ENCODE assay signal across 8 cellular contexts in the genomic region with DNA sequence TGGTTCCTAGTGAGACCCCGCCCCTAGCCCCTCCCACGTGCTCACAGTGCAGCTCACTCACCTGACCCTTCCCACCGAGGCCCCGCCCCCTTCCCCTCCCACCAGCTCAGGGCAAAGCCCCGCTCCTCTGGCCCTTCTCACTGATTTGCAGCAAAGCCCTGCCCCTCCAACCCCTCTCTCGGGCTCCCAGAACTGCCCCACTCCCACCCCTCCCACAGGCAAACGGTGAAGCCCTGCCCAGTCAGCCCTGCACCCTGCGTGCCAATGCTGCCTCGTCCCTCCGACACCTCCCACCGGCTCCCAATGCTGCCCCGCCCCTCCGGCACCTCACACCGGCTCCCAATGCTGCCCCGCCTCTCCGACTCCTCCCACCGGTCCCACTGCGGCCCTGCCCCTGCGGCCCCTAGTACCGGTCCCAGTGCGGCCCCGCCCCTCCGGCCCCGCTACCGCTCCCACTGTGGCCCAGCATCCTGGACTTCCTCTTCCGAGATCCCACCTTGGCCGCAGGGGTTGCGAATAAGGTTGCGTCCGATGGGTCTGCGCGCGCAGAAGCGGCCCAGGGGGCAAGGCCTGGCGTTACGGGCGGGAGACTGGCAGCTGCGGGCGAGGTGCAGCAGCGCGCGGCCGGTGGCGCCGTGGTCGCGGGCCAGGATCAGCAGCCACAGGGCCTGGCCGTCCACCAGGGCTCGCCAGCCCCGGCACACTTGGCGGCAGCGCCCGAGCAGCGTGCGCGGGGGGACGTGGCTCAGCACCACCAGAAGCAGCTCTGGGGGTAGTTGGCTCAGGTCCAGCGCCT. TPM values are rescaled to one million over a fixed set of nuclear protein-coding genes. Genes with fewer than 3 reads are reported as not detected.
DNase-seq lines count a peak whose midpoint lies in the region; ATAC-seq and TF ChIP-seq lines count a peak whose summit lies in the region.

No MANE protein-coding gene starts in this region.

- peak overlapping the region; percentile 47 for H3K4me3 Mint-ChIP-seq in activated T-helper 17 cell treated with anti-CD3 and anti-CD28 coated beads, Interleukin-2, amount 50 U/mL, for 72 hours
- peak overlapping the region; percentile 39 to 88 (median 66) for H3K4me3 Mint-ChIP-seq in naive thymus-derived CD4-positive, alpha-beta T cell
- peak overlapping the region; percentile 80 for H3K4me3 Mint-ChIP-seq in stimulated activated memory B cell treated with anti-CD40 and anti-IgM and Interleukin-4, amounts not matched to agents 10 μg/mL and 1 μg/mL and 100 μg/mL, for 72 hours

- POLR2A ChIA-PET in naive thymus-derived CD4-positive, alpha-beta T cell (lab: Charles Lee): no interaction called here

- H3K4me1 ChIP-seq in naive thymus-derived CD4-positive, alpha-beta T cell (ENCODE audit: control insufficient read depth in 2 of 2, insufficient read depth in 2 of 2, low read length in 2 of 2): peaks cover 7 to 11% of the 10 kb centered on the region in 2 donors

- H3K9me3 Mint-ChIP-seq in activated T-helper 17 cell treated with anti-CD3 and anti-CD28 coated beads, Interleukin-2, amount 50 U/mL, for 72 hours: no peaks in the 10 kb centered on the region
- H3K9me3 Mint-ChIP-seq in naive thymus-derived CD4-positive, alpha-beta T cell: peaks cover 0 to 4% (median 0%) of the 10 kb centered on the region in 11 donors
- peaks cover 3% of the 10 kb centered on the region for H3K9me3 Mint-ChIP-seq in stimulated activated memory B cell treated with anti-CD40 and anti-IgM and Interleukin-4, amounts not matched to agents 10 μg/mL and 1 μg/mL and 100 μg/mL, for 72 hours

- H3K36me3 ChIP-seq in naive thymus-derived CD4-positive, alpha-beta T cell (ENCODE audit: control insufficient read depth in 2 of 3, insufficient read depth in 3 of 3, low read length in 3 of 3): no peaks in the 10 kb centered on the region

- peaks cover 0 to 4% of the 10 kb centered on the region in 2 donors for H3K27me3 ChIP-seq in naive thymus-derived CD4-positive, alpha-beta T cell (ENCODE audit: control insufficient read depth in 2 of 2, insufficient read depth in 2 of 2, low read length in 2 of 2)

- H3K27ac Mint-ChIP-seq in activated T-helper 17 cell treated with anti-CD3 and anti-CD28 coated beads, Interleukin-2, amount 50 U/mL, for 72 hours: no peak overlapping the region
- H3K27ac Mint-ChIP-seq in naive thymus-derived CD4-positive, alpha-beta T cell: peak overlapping the region in 1 of 9 donors; percentile 59
- H3K27ac Mint-ChIP-seq in stimulated activated memory B cell treated with anti-CD40 and anti-IgM and Interleukin-4, amounts not matched to agents 10 μg/mL and 1 μg/mL and 100 μg/mL, for 72 hours: no peak overlapping the region

- CTCF ChIA-PET in naive thymus-derived CD4-positive, alpha-beta T cell (lab: Charles Lee): no interaction called here

- peak; percentile 97 for ATAC-seq in activated T-helper 17 cell treated with anti-CD3 and anti-CD28 coated beads, Interleukin-2, amount 50 U/mL, for 72 hours (replicated peaks)
- ATAC-seq in naive thymus-derived CD4-positive, alpha-beta T cell: peak; percentile 84
- peak; percentile 92 for ATAC-seq in stimulated activated memory B cell treated with anti-CD40 and anti-IgM and Interleukin-4, amounts not matched to agents 10 μg/mL and 1 μg/mL and 100 μg/mL, for 72 hours
- no peak for ATAC-seq in GM18498 (IDR thresholded peaks at IDR 0.05; ENCODE audit: unreplicated experiment)

- intact Hi-C loops in naive thymus-derived CD4-positive, alpha-beta T cell (cut with micrococcal nuclease): loop anchor here in 1 of 2 donors (2.0 kb wide), 1 partner anchor 41 kb away; no protein-coding TSS in a partner anchor

- H3K9me3 ChIP-seq in naive thymus-derived CD4-positive, alpha-beta T cell (ENCODE audit: control insufficient read depth in 2 of 3, low read length in 3 of 3): no peaks in the 10 kb centered on the region

- DNase-seq in GM10266 (ENCODE audit: extremely low spot score) (peak; percentile 88), HPDE6-E6E7 (ENCODE audit: extremely low spot score) (peak; percentile 88), RPMI7951 (ENCODE audit: low read depth) (peak; percentile 70), fibroblast of mammary gland (ENCODE audit: low read depth) (no peak)
- DNase-seq in naive thymus-derived CD4-positive, alpha-beta T cell: peak; percentile 25 to 71 (median 39)

- H3K27me3 Mint-ChIP-seq in activated T-helper 17 cell treated with anti-CD3 and anti-CD28 coated beads, Interleukin-2, amount 50 U/mL, for 72 hours: peaks cover 5% of the 10 kb centered on the region
- peaks cover 0 to 43% (median 5%) of the 10 kb centered on the region in 5 donors for H3K27me3 Mint-ChIP-seq in naive thymus-derived CD4-positive, alpha-beta T cell
- peaks cover 51% of the 10 kb centered on the region for H3K27me3 Mint-ChIP-seq in stimulated activated memory B cell treated with anti-CD40 and anti-IgM and Interleukin-4, amounts not matched to agents 10 μg/mL and 1 μg/mL and 100 μg/mL, for 72 hours

- TF ChIP-seq CTCF in GM10266 (IDR thresholded peaks at IDR 0.05; ENCODE audit: control insufficient read depth, insufficient read depth, low read depth, missing control alignments): no peak
- no peak for TF ChIP-seq CTCF in fibroblast of mammary gland (conservative IDR thresholded peaks at IDR 0.05; ENCODE audit: control insufficient read depth, insufficient read depth, low read depth, low read length)

- no peaks in the 10 kb centered on the region for H3K4me1 Mint-ChIP-seq in activated T-helper 17 cell treated with anti-CD3 and anti-CD28 coated beads, Interleukin-2, amount 50 U/mL, for 72 hours
- peaks cover 0 to 10% (median 6%) of the 10 kb centered on the region in 7 donors for H3K4me1 Mint-ChIP-seq in naive thymus-derived CD4-positive, alpha-beta T cell
- peaks cover 13% of the 10 kb centered on the region for H3K4me1 Mint-ChIP-seq in stimulated activated memory B cell treated with anti-CD40 and anti-IgM and Interleukin-4, amounts not matched to agents 10 μg/mL and 1 μg/mL and 100 μg/mL, for 72 hours

- H3K4me3 ChIP-seq in fibroblast of mammary gland (ENCODE audit: control insufficient read depth, low read depth, low read length): peak overlapping the region; percentile 45
- H3K4me3 ChIP-seq in naive thymus-derived CD4-positive, alpha-beta T cell (ENCODE audit: low read length): peak overlapping the region; percentile 51

- no peaks in the 10 kb centered on the region for H3K36me3 Mint-ChIP-seq in activated T-helper 17 cell treated with anti-CD3 and anti-CD28 coated beads, Interleukin-2, amount 50 U/mL, for 72 hours (ENCODE audit: low read depth)
- peaks cover 0 to 3% (median 0%) of the 10 kb centered on the region in 5 donors for H3K36me3 Mint-ChIP-seq in naive thymus-derived CD4-positive, alpha-beta T cell
- H3K36me3 Mint-ChIP-seq in stimulated activated memory B cell treated with anti-CD40 and anti-IgM and Interleukin-4, amounts not matched to agents 10 μg/mL and 1 μg/mL and 100 μg/mL, for 72 hours: no peaks in the 10 kb centered on the region

- no peak overlapping the region for H3K27ac ChIP-seq in naive thymus-derived CD4-positive, alpha-beta T cell (ENCODE audit: low read depth, low read length)

RNA-seq across cellular contexts. Expression of a gene that starts 0.8 kb away (rescaled TPM):
- total RNA-seq in RPMI7951 (2014; rRNA removed; shearing (Covaris generic)): 0.10 TPM in 1 of 2 replicates, not detected in the other
- under 1 TPM; 0.43 to 0.66 TPM for total RNA-seq in activated T-helper 17 cell treated with anti-CD3 and anti-CD28 coated beads, Interleukin-2, amount 50 U/mL, for 72 hours
- under 1 TPM in 3 of 5 experiments, not detected in 2; 0.35 to 0.48 (median 0.39) TPM for total RNA-seq in naive thymus-derived CD4-positive, alpha-beta T cell
- polyA plus RNA-seq in naive thymus-derived CD4-positive, alpha-beta T cell: not detected

RNA-seq across cellular contexts. Expression of a gene that starts 52.6 kb away (rescaled TPM):
- total RNA-seq in RPMI7951 (2014; rRNA removed; shearing (Covaris generic)): 0.10 TPM in 1 of 2 replicates, not detected in the other
- not detected for total RNA-seq in activated T-helper 17 cell treated with anti-CD3 and anti-CD28 coated beads, Interleukin-2, amount 50 U/mL, for 72 hours
- total RNA-seq in naive thymus-derived CD4-positive, alpha-beta T cell: not detected
- polyA plus RNA-seq in naive thymus-derived CD4-positive, alpha-beta T cell: not detected

RNA-seq across cellular contexts. Expression of a gene that starts 56.0 kb away (rescaled TPM):
- total RNA-seq in RPMI7951 (2014; rRNA removed; shearing (Covaris generic)): 12.5 and 22.1 TPM in 2 replicates
- under 1 TPM; 0.21 to 0.43 TPM for total RNA-seq in activated T-helper 17 cell treated with anti-CD3 and anti-CD28 coated beads, Interleukin-2, amount 50 U/mL, for 72 hours
- total RNA-seq in naive thymus-derived CD4-positive, alpha-beta T cell: not detected
- polyA plus RNA-seq in naive thymus-derived CD4-positive, alpha-beta T cell: not detected
